ENCODE assay signal across 2 cellular contexts in the genomic region with DNA sequence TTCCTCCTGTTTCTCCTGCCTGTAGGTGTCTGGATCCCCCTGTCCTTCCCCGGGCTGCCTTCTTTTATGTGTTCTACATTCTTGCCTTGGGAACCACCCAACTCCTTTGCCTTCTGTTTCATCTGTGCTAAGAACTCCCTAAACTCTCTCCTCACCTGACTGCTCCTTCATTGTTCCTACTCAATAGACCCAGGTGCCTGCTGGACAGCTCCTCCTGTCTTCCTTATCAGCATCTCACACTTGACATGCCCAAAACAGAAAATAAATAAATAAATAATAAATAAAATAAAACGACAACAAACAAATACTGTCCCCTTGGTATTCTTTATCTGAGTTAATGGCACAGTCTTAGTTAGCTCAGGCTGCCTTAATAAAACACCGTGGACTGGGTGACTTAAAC.
TF ChIP-seq lines count a peak whose summit lies in the region.

No MANE protein-coding gene starts in this region.

TF ChIP-seq in Ishikawa, 13 proteins besides CTCF, POLR2A, EP300 and RAD21 (continued from another document):
- TF ChIP-seq, protein P1, sequence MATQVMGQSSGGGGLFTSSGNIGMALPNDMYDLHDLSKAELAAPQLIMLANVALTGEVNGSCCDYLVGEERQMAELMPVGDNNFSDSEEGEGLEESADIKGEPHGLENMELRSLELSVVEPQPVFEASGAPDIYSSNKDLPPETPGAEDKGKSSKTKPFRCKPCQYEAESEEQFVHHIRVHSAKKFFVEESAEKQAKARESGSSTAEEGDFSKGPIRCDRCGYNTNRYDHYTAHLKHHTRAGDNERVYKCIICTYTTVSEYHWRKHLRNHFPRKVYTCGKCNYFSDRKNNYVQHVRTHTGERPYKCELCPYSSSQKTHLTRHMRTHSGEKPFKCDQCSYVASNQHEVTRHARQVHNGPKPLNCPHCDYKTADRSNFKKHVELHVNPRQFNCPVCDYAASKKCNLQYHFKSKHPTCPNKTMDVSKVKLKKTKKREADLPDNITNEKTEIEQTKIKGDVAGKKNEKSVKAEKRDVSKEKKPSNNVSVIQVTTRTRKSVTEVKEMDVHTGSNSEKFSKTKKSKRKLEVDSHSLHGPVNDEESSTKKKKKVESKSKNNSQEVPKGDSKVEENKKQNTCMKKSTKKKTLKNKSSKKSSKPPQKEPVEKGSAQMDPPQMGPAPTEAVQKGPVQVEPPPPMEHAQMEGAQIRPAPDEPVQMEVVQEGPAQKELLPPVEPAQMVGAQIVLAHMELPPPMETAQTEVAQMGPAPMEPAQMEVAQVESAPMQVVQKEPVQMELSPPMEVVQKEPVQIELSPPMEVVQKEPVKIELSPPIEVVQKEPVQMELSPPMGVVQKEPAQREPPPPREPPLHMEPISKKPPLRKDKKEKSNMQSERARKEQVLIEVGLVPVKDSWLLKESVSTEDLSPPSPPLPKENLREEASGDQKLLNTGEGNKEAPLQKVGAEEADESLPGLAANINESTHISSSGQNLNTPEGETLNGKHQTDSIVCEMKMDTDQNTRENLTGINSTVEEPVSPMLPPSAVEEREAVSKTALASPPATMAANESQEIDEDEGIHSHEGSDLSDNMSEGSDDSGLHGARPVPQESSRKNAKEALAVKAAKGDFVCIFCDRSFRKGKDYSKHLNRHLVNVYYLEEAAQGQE (IDR thresholded peaks at IDR 0.05; ENCODE audit: low read depth), result peak; percentile 75
- TF ChIP-seq YY1 (IDR thresholded peaks at IDR 0.05; ENCODE audit: low read depth), result no peak

TF ChIP-seq in HepG2, 621 proteins besides CTCF, POLR2A, EP300 and RAD21 (continued from another document):
- TF ChIP-seq, protein P2, sequence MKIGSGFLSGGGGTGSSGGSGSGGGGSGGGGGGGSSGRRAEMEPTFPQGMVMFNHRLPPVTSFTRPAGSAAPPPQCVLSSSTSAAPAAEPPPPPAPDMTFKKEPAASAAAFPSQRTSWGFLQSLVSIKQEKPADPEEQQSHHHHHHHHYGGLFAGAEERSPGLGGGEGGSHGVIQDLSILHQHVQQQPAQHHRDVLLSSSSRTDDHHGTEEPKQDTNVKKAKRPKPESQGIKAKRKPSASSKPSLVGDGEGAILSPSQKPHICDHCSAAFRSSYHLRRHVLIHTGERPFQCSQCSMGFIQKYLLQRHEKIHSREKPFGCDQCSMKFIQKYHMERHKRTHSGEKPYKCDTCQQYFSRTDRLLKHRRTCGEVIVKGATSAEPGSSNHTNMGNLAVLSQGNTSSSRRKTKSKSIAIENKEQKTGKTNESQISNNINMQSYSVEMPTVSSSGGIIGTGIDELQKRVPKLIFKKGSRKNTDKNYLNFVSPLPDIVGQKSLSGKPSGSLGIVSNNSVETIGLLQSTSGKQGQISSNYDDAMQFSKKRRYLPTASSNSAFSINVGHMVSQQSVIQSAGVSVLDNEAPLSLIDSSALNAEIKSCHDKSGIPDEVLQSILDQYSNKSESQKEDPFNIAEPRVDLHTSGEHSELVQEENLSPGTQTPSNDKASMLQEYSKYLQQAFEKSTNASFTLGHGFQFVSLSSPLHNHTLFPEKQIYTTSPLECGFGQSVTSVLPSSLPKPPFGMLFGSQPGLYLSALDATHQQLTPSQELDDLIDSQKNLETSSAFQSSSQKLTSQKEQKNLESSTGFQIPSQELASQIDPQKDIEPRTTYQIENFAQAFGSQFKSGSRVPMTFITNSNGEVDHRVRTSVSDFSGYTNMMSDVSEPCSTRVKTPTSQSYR (CRISPR knock-in tag; IDR thresholded peaks at IDR 0.05; ENCODE audit: borderline replicate concordance), result no peak
- TF ChIP-seq, protein P3, sequence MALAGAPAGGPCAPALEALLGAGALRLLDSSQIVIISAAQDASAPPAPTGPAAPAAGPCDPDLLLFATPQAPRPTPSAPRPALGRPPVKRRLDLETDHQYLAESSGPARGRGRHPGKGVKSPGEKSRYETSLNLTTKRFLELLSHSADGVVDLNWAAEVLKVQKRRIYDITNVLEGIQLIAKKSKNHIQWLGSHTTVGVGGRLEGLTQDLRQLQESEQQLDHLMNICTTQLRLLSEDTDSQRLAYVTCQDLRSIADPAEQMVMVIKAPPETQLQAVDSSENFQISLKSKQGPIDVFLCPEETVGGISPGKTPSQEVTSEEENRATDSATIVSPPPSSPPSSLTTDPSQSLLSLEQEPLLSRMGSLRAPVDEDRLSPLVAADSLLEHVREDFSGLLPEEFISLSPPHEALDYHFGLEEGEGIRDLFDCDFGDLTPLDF (CRISPR knock-in tag; IDR thresholded peaks at IDR 0.05), result no peak
